ENCODE assay signal across 5 cellular contexts in genomic region chr15:29998017-29998416, GRCh38.
"Had no signal": no experiment of that assay in that cellular context is flagged by ENCODE, and none has a peak within 500 bp of the region (broad histone marks: within the 10 kb centered on the region; RNA-seq: fewer than 3 reads in every experiment).

No MANE protein-coding gene starts in this region.

- ATAC-seq: GM23338, K562 had no signal

- H3K4me3 ChIP-seq: GM23338, K562 had no signal

- DNase-seq: H9, HCEC 1CT, IMR-90 had no signal
